9 cellular contexts compared by ENCODE assay signal in the genomic region with DNA sequence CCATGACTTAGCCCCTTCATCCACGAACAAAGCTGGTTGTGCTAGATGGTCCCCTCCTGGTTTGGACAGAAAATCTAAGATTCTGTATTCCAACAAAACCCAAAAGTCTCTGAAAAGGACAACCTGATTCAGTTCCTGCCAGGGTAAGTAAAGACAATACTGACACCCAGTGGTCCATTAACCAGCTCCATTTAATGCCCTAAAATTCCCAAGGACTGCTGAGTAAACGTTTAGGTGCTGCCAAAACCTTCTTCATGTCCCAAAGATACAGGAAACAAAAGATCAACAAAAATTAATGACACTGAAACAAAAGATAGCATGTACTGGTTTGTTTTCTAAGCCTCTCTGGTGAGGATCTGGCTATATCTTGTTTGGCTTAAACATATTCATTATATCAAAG. TPM values are rescaled to one million over a fixed set of nuclear protein-coding genes. Genes with fewer than 3 reads are reported as not detected.
DNase-seq lines count a peak whose midpoint lies in the region; ATAC-seq and TF ChIP-seq lines count a peak whose summit lies in the region.
"Had no signal": no experiment of that assay in that cellular context is flagged by ENCODE, and none has a peak within 500 bp of the region (broad histone marks: within the 10 kb centered on the region; RNA-seq: fewer than 3 reads in every experiment).

No MANE protein-coding gene starts in this region.

- no peak overlapping the region for H3K4me3 ChIP-seq in AG04450 (ENCODE audit: low read depth, low read length)
- H3K4me3 ChIP-seq in WI38 (ENCODE audit: low read depth, low read length) = no peak overlapping the region

- CTCF ChIA-PET in AG04450 (lab: Charles Lee) = interaction anchor here (0.8 to 2.7 kb wide), 3 partner anchors 1124 to 1685 kb away, joined by 3 to 10 read pairs (median 4); no protein-coding TSS in a partner anchor

- POLR2A ChIA-PET in AG04450 (lab: Yijun Ruan, JAX) = no interaction called here

- TF ChIP-seq CTCF in AG04450 (IDR thresholded peaks at IDR 0.05; ENCODE audit: low read depth, low read length) (peak; percentile 47), WI38 (IDR thresholded peaks at IDR 0.05; ENCODE audit: low read depth, low read length) (peak; percentile 40; the same call in 1 of the 2 replicates)

- no peaks in the 10 kb centered on the region for H3K27me3 ChIP-seq in AG04450 (ENCODE audit: control insufficient read depth, insufficient read depth, low read length)
- H3K27me3 ChIP-seq: neutrophil had no signal

- peak; percentile 8 for DNase-seq in AG04450 (ENCODE audit: low read depth, low spot score)
- peak; percentile 10 for DNase-seq in HuH-7 (ENCODE audit: low spot score)
- DNase-seq in left kidney (ENCODE audit: low read depth, low spot score) = peak; percentile 66
- no peak for DNase-seq in germinal center (ENCODE audit: low spot score)
- DNase-seq in NCI-H226 = no peak

- H3K27ac ChIP-seq in AG04450 (ENCODE audit: low read depth, low read length) = no peak overlapping the region
- H3K27ac ChIP-seq: neutrophil had no signal

- ATAC-seq in HG03378 (IDR thresholded peaks at IDR 0.05; ENCODE audit: unreplicated experiment) (no peak), HG03354 (IDR thresholded peaks at IDR 0.05; ENCODE audit: poor library complexity, severe bottlenecking, unreplicated experiment) (no peak)

- H3K9me3 ChIP-seq in AG04450 (ENCODE audit: control insufficient read depth, insufficient read depth, low read length) = peaks cover 3% of the 10 kb centered on the region; the same call in 1 of the 2 replicates
- H3K9me3 ChIP-seq: neutrophil had no signal

RNA-seq across cellular contexts. Expression of a gene that starts 25.3 kb away (rescaled TPM):
- 0.04 TPM in 1 of 2 replicates, not detected in the other for polyA plus RNA-seq in AG04450 (2011; rRNA removed)
- not detected in 2 replicates for polyA minus RNA-seq in AG04450 (2011; rRNA and poly(A)+ RNA removed)

Comparison
In these comparisons a context has a peak if more than half of its experiments do, and no peak if none do; other contexts are left out.
1. DNase-seq: peak in AG04450 (single experiment), HuH-7 (single experiment) and left kidney (single experiment); none in germinal center (single experiment) and NCI-H226 (single experiment).